ENCODE assay signal across 8 cellular contexts in the genomic region with DNA sequence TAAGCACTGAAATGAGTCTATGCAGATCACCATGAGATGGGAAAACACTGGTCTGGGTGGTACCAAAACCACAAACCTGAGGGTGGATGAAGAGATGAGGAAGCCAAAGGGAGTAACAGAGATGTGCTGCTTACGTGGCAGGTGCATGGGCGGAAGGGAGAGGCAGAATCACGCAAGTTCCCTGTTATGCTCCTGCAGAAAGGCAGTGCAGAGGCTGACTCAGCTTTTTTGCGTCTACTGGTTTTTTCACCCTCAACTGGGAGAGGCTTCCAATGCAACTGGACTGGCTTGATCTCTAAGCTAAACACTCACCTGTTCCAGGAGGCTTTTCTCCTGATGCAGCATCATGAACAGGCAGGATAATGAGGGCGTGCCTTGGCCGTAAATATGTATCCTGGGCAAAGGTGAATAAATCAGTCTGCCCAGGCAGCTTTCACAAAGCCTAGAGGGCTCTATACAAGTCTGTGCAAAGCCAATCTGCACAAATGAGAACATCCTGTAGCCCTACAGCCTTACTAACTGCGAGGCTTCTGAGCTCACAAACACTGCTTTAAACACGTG.
DNase-seq lines count a peak whose midpoint lies in the region; ATAC-seq and TF ChIP-seq lines count a peak whose summit lies in the region.

No MANE protein-coding gene starts in this region.

- peaks cover 36% of the 10 kb centered on the region for H3K36me3 ChIP-seq in left ventricle myocardium inferior
- H3K36me3 ChIP-seq in ovary = no peaks in the 10 kb centered on the region

- no peak for DNase-seq in left ventricle myocardium inferior
- DNase-seq in left cardiac atrium = no peak
- DNase-seq in RWPE1 (ENCODE audit: low spot score) = peak; percentile 93
- peak; percentile 77 for DNase-seq in activated naive CD8-positive, alpha-beta T cell treated with anti-CD3 and anti-CD28 coated beads for 36 hours
- DNase-seq in stimulated activated CD4-positive, alpha-beta T cell treated with anti-CD3 and anti-CD28 coated beads, Interleukin-4, amount 100 ng/mL, for 24 hours = peak; percentile 90
- DNase-seq in NCI-H2029 treated with DMSO at 0.1 percent for 48 hours (lab: John Stamatoyannopoulos, UW) = no peak
- DNase-seq in ovary = no peak
- DNase-seq in dorsolateral prefrontal cortex = no peak

- H3K9me3 Mint-ChIP-seq in activated naive CD8-positive, alpha-beta T cell treated with anti-CD3 and anti-CD28 coated beads for 36 hours = peaks cover 4% of the 10 kb centered on the region

- H3K27me3 ChIP-seq in left ventricle myocardium inferior (ENCODE audit: low read depth) (no peaks in the 10 kb centered on the region), ovary (no peaks in the 10 kb centered on the region), dorsolateral prefrontal cortex (no peaks in the 10 kb centered on the region)

- no peak for ATAC-seq in left cardiac atrium

- TF ChIP-seq POLR2A in ovary (IDR thresholded peaks at IDR 0.05) = no peak

- H3K27me3 Mint-ChIP-seq in activated naive CD8-positive, alpha-beta T cell treated with anti-CD3 and anti-CD28 coated beads for 36 hours = no peaks in the 10 kb centered on the region

- H3K4me1 ChIP-seq in left ventricle myocardium inferior = peaks cover 76% of the 10 kb centered on the region
- peaks cover 19% of the 10 kb centered on the region for H3K4me1 ChIP-seq in ovary (ENCODE audit: insufficient read depth)

- H3K27ac ChIP-seq in left ventricle myocardium inferior (replicated peaks) (peak overlapping the region; percentile 56), RWPE1 (peak overlapping the region; percentile 80), ovary (no peak overlapping the region), dorsolateral prefrontal cortex (peak overlapping the region in 11 of 59 donors; percentile 2 to 61 (median 18))

- CTCF ChIA-PET in RWPE1 (lab: Yijun Ruan, JAX) = interaction anchor here (2.1 kb wide), 1 partner anchor 28 kb away, joined by 6 read pairs; no protein-coding TSS in a partner anchor

- peak overlapping the region; percentile 71 for H3K4me3 Mint-ChIP-seq in activated naive CD8-positive, alpha-beta T cell treated with anti-CD3 and anti-CD28 coated beads for 36 hours

- intact Hi-C loops in left ventricle myocardium inferior (cut with micrococcal nuclease) = no loop called here
- intact Hi-C loops in left cardiac atrium (cut with DNase I) = no loop called here
- intact Hi-C loops in ovary (cut with DNase I) = no loop called here
- intact Hi-C loops in dorsolateral prefrontal cortex (cut with DNase I) = no loop called here

- peak overlapping the region; percentile 97 for H3K27ac Mint-ChIP-seq in activated naive CD8-positive, alpha-beta T cell treated with anti-CD3 and anti-CD28 coated beads for 36 hours

- H3K4me1 Mint-ChIP-seq in activated naive CD8-positive, alpha-beta T cell treated with anti-CD3 and anti-CD28 coated beads for 36 hours = peaks cover 86% of the 10 kb centered on the region

- H3K9me3 ChIP-seq in left ventricle myocardium inferior (replicated peaks) (no peaks in the 10 kb centered on the region), ovary (no peaks in the 10 kb centered on the region)

- TF ChIP-seq CTCF in left ventricle myocardium inferior (IDR thresholded peaks at IDR 0.05; ENCODE audit: borderline replicate concordance) = no peak
- TF ChIP-seq CTCF in RWPE1 (conservative IDR thresholded peaks at IDR 0.05; ENCODE audit: low read depth) = no peak
- no peak for TF ChIP-seq CTCF in ovary (IDR thresholded peaks at IDR 0.05)
- TF ChIP-seq CTCF in dorsolateral prefrontal cortex (IDR thresholded peaks at IDR 0.05 in 54 of 56, conservative IDR thresholded peaks at IDR 0.05 in 2 of 56; ENCODE audit: low read depth in 1 of 56, partially characterized antibody in 56 of 56) = no peak

- peaks cover 37% of the 10 kb centered on the region for H3K36me3 Mint-ChIP-seq in activated naive CD8-positive, alpha-beta T cell treated with anti-CD3 and anti-CD28 coated beads for 36 hours

- H3K4me3 ChIP-seq in left ventricle myocardium inferior = no peak overlapping the region
- H3K4me3 ChIP-seq in ovary = no peak overlapping the region
- H3K4me3 ChIP-seq in dorsolateral prefrontal cortex = no peak overlapping the region

- WGBS in ovary, 3 donors = 87 to 88% (median 88%) methylated on average over 8 of the region's 8 CpGs

- POLR2A ChIA-PET in RWPE1 (lab: Yijun Ruan, JAX; ENCODE audit: low non-redundant PET) = no interaction called here

- no peak for TF ChIP-seq EP300 in ovary (IDR thresholded peaks at IDR 0.05)

Comparison
In these comparisons a context has a peak if more than half of its experiments do, and no peak if none do; other contexts are left out.
1. DNase-seq: peak in RWPE1 (single experiment), activated naive CD8-positive, alpha-beta T cell treated with anti-CD3 and anti-CD28 coated beads for 36 hours (single experiment) and stimulated activated CD4-positive, alpha-beta T cell treated with anti-CD3 and anti-CD28 coated beads, Interleukin-4, amount 100 ng/mL, for 24 hours (single experiment); none in left ventricle myocardium inferior (single experiment), left cardiac atrium (single experiment), NCI-H2029 treated with DMSO at 0.1 percent for 48 hours (single experiment), ovary (0 of 5) and dorsolateral prefrontal cortex (0 of 10).
2. H3K27ac ChIP-seq: peak in left ventricle myocardium inferior (single experiment) and RWPE1 (single experiment); none in ovary (0 of 2).